35 cellular contexts compared by ENCODE assay signal in the genomic region with DNA sequence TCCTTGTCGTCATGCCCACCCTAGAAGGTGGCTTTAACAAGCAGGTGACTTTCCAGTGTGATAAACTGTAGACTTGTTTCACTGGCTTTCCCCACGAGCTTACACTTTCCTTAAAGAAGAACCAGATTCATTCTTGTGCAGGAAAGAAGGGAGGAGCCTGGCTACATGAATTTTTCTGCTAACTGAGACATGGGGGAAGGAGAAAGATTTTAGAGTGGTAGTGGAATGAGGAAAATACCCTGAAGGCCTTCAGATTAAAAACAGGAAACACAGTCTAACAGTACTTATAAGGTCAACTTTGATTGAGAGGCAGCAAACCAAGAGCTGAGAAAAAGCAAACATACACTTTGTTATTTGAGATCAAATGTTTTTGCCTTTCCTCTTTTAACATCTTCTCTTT.
A peak's percentile ranks its signal among the peaks of the same experiment; 100 is the strongest.
DNase-seq lines count a peak whose midpoint lies in the region; ATAC-seq, FAIRE-seq and TF ChIP-seq lines count a peak whose summit lies in the region.
"Had no signal": no experiment of that assay in that cellular context is flagged by ENCODE, and none has a peak within 500 bp of the region (broad histone marks: within the 10 kb centered on the region; RNA-seq: fewer than 3 reads in every experiment).

No MANE protein-coding gene starts in this region.

- no peaks in the 10 kb centered on the region for H3K79me2 ChIP-seq in SK-N-SH (ENCODE audit: insufficient read depth)
- H3K79me2 ChIP-seq in H1 (ENCODE audit: control insufficient read depth in 1 of 2, insufficient read depth in 2 of 2, low read length in 2 of 2) = no peaks in the 10 kb centered on the region

- POLR2A ChIA-PET in SK-N-SH (lab: Yijun Ruan, JAX) (no interaction called here), H1 (lab: Charles Lee; ENCODE audit: partially characterized antibody) (no interaction called here)

- FAIRE-seq in H1 (lab: Jason Lieb, UNC) = no peak
- FAIRE-seq: GM12891, islet of Langerhans, K562 had no signal

- no peak overlapping the region for H3K4me3 Mint-ChIP-seq in natural killer cell
- H3K4me3 Mint-ChIP-seq: activated CD8-positive, alpha-beta T cell treated with anti-CD3 and anti-CD28 coated beads for 36 hours; activated T-helper 17 cell treated with anti-CD3 and anti-CD28 coated beads, Interleukin-2, amount 50 U/mL, for 72 hours; CD4-positive, alpha-beta T cell; H9 had no signal

- intact Hi-C loops in natural killer cell (cut with micrococcal nuclease) = no loop called here

- CTCF ChIA-PET in SK-N-SH (lab: Yijun Ruan, JAX) (interaction anchor here (0.6 to 1.4 kb wide), 4 partner anchors 8 to 863 kb away, joined by 3 to 4 read pairs (median 3); no protein-coding TSS in a partner anchor), H1 (lab: Charles Lee; ENCODE audit: partially characterized antibody) (interaction anchor here (0.6 to 1.4 kb wide), 4 partner anchors 8 to 385 kb away, joined by 3 read pairs; no protein-coding TSS in a partner anchor)

- H2AK5ac ChIP-seq in H1 (ENCODE audit: low read depth, low read length) = no peak overlapping the region

- ATAC-seq in SK-N-SH treated with all-trans-retinoic acid at 6 μM for 48 hours (peak; percentile 53), lung (ENCODE audit: insufficient read depth, low FRiP score) (peak; percentile 46), natural killer cell (no peak)
- ATAC-seq: activated CD8-positive, alpha-beta T cell treated with anti-CD3 and anti-CD28 coated beads for 36 hours; activated T-helper 17 cell treated with anti-CD3 and anti-CD28 coated beads, Interleukin-2, amount 50 U/mL, for 72 hours; K562; left ventricle myocardium superior; psoas muscle; Right ventricle myocardium inferior had no signal

- no peaks in the 10 kb centered on the region for H3K36me3 Mint-ChIP-seq in natural killer cell

- no peak overlapping the region for H2BK120ac ChIP-seq in H1 (replicated peaks; ENCODE audit: low read depth, low read length)

- no peak overlapping the region for H4K91ac ChIP-seq in H1 (replicated peaks; ENCODE audit: insufficient read length, low read length)

- TF ChIP-seq POLR2A in H1 (IDR thresholded peaks at IDR 0.05; ENCODE audit: control extremely low read depth in 1 of 2, low read depth in 2 of 2, low read length in 2 of 2) = no peak

- no peaks in the 10 kb centered on the region for H3F3A ChIP-seq in SK-N-SH (replicated peaks; ENCODE audit: insufficient read depth)

- no peak overlapping the region for H3K27ac Mint-ChIP-seq in natural killer cell
- H3K27ac Mint-ChIP-seq: activated CD8-positive, alpha-beta T cell treated with anti-CD3 and anti-CD28 coated beads for 36 hours; activated T-helper 17 cell treated with anti-CD3 and anti-CD28 coated beads, Interleukin-2, amount 50 U/mL, for 72 hours; CD4-positive, alpha-beta T cell; H9 had no signal

- no peak overlapping the region for H3K18ac ChIP-seq in H1 (ENCODE audit: extremely low read depth, low read length)

- H3K27me3 Mint-ChIP-seq in natural killer cell (ENCODE audit: low read depth in 2 of 2) = peaks cover 0 to 3% of the 10 kb centered on the region in 2 donors
- H3K27me3 Mint-ChIP-seq: CD4-positive, alpha-beta T cell had no signal

- H3K27ac ChIP-seq in SK-N-SH (ENCODE audit: low read depth in 2 of 2, low read length in 1 of 2) (peak overlapping the region in 1 of 2 experiments; percentile 83; a peak in 2 of 4 replicates), H1 (ENCODE audit: low read depth, low read length) (no peak overlapping the region), lung (ENCODE audit: low read depth in 1 of 2, low read length in 1 of 2) (no peak overlapping the region)
- H3K27ac ChIP-seq: epithelial cell of prostate, PC-9, psoas muscle, transverse colon had no signal

- H2BK20ac ChIP-seq in H1 (ENCODE audit: low read length) = no peak overlapping the region

- H4K8ac ChIP-seq in H1 (ENCODE audit: extremely low read depth, insufficient read depth, low read length) = no peak overlapping the region

- no peak overlapping the region for H3K56ac ChIP-seq in H1 (replicated peaks; ENCODE audit: insufficient read length, low read depth, low read length)

- no peak overlapping the region for H3K9ac ChIP-seq in SK-N-SH
- no peak overlapping the region for H3K9ac ChIP-seq in H1 (replicated peaks in 1 of 4; ENCODE audit: extremely low read depth in 1 of 4, low read depth in 3 of 4, low read length in 3 of 4)

- TF ChIP-seq RAD21 in SK-N-SH (IDR thresholded peaks at IDR 0.05; ENCODE audit: low read length) = no peak
- no peak for TF ChIP-seq RAD21 in H1 (IDR thresholded peaks at IDR 0.05 in 1 of 2, conservative IDR thresholded peaks at IDR 0.05 in 1 of 2; ENCODE audit: low read depth in 2 of 2, low read length in 2 of 2)

- H3K4me3 ChIP-seq in SK-N-SH (ENCODE audit: low read depth in 2 of 2, low read length in 1 of 2) = no peak overlapping the region
- H3K4me3 ChIP-seq in H1 (ENCODE audit: extremely low read depth in 1 of 4, insufficient read depth in 2 of 4, low read depth in 3 of 4, low read length in 4 of 4) = no peak overlapping the region
- no peak overlapping the region for H3K4me3 ChIP-seq in lung
- H3K4me3 ChIP-seq: K562, PC-9, psoas muscle, transverse colon had no signal

- H3K4ac ChIP-seq in H1 (replicated peaks; ENCODE audit: insufficient read length, low read depth, low read length) = no peak overlapping the region

- no peaks in the 10 kb centered on the region for H3K4me1 Mint-ChIP-seq in natural killer cell
- H3K4me1 Mint-ChIP-seq: activated T-helper 17 cell treated with anti-CD3 and anti-CD28 coated beads, Interleukin-2, amount 50 U/mL, for 72 hours; H9 had no signal

- H2BK15ac ChIP-seq in H1 (ENCODE audit: low read length) = no peak overlapping the region

- H3K14ac ChIP-seq in H1 (ENCODE audit: insufficient read length) = no peak overlapping the region

- H3K36me3 ChIP-seq in SK-N-SH (replicated peaks in 1 of 2; ENCODE audit: control insufficient read depth in 1 of 2, insufficient read depth in 2 of 2, low read length in 1 of 2) = no peaks in the 10 kb centered on the region
- H3K36me3 ChIP-seq in H1 (ENCODE audit: control insufficient read depth in 2 of 4, insufficient read depth in 4 of 4, low read length in 3 of 4) = no peaks in the 10 kb centered on the region
- H3K36me3 ChIP-seq in lung (ENCODE audit: control insufficient read depth in 2 of 2, insufficient read depth in 2 of 2, low read length in 2 of 2) = no peaks in the 10 kb centered on the region
- H3K36me3 ChIP-seq: transverse colon had no signal

- DNase-seq in SK-N-SH = no peak
- no peak for DNase-seq in H1 (ENCODE audit: low read depth in 1 of 2, low spot score in 2 of 2)
- no peak for DNase-seq in lung (ENCODE audit: low spot score)
- DNase-seq in UCSD-AML1 (lab: John Stamatoyannopoulos, UW; ENCODE audit: unreplicated experiment) = no peak
- DNase-seq in natural killer cell = no peak
- DNase-seq in COLO668 (lab: John Stamatoyannopoulos, UW; ENCODE audit: unreplicated experiment) = no peak
- no peak for DNase-seq in pons (ENCODE audit: low spot score)
- DNase-seq: activated CD4-positive, alpha-beta T cell treated with anti-CD3 and anti-CD28 coated beads for 1 hour; activated CD8-positive, alpha-beta memory T cell treated with anti-CD3 and anti-CD28 coated beads, Interleukin-2, amount 50 U/mL, for 48 hours; activated CD8-positive, alpha-beta T cell treated with anti-CD3 and anti-CD28 coated beads for 36 hours; activated naive CD4-positive, alpha-beta T cell treated with anti-CD3 and anti-CD28 coated beads, Interleukin-2, amount 50 U/mL, for 16 hours; amniotic stem cell; CD4-positive, alpha-beta T cell; glutamatergic neuron; H9; left ventricle myocardium superior; NCI-H1105 treated with DMSO at 0.1 percent for 48 hours; NCI-H187 treated with DMSO at 0.1 percent for 48 hours; NCI-H2171; NCI-H524; NK-92 treated with Interleukin-12 subunit alpha and Interleukin-12 subunit beta, amount 100 ng/mL, for 24 hours; nucleus accumbens; PC-9; psoas muscle; stimulated activated CD4-positive, alpha-beta T cell treated with anti-CD3 and anti-CD28 coated beads, Interleukin-15, amount 100 ng/mL, for 24 hours; stimulated activated CD4-positive, alpha-beta T cell treated with anti-CD3 and anti-CD28 coated beads, Interleukin-4, amount 100 ng/mL, for 4 hours; T-helper 2 cell; transverse colon had no signal

- H3K9me3 ChIP-seq in SK-N-SH = no peaks in the 10 kb centered on the region
- no peaks in the 10 kb centered on the region for H3K9me3 ChIP-seq in H1 (ENCODE audit: insufficient read depth in 2 of 2, low read depth in 1 of 2, low read length in 1 of 2)
- no peaks in the 10 kb centered on the region for H3K9me3 ChIP-seq in lung (ENCODE audit: control insufficient read depth in 2 of 2, insufficient read depth in 1 of 2, low read length in 1 of 2)
- H3K9me3 ChIP-seq: psoas muscle, transverse colon had no signal

- H2AFZ ChIP-seq in SK-N-SH (ENCODE audit: low read depth) (no peak overlapping the region), H1 (ENCODE audit: low read length) (0 out of 2 replicates have a peak overlapping the region, but pooled peaks have one; percentile 23)
- H2AFZ ChIP-seq: PC-9 had no signal

- H3K23me2 ChIP-seq in H1 (ENCODE audit: low read depth, low read length) = no peaks in the 10 kb centered on the region

- H3K4me2 ChIP-seq in SK-N-SH (no peak overlapping the region), H1 (ENCODE audit: insufficient read depth in 1 of 2, low read depth in 2 of 2, low read length in 2 of 2) (no peak overlapping the region)
- H3K4me2 ChIP-seq: PC-9 had no signal

- no peak overlapping the region for H3K23ac ChIP-seq in H1 (ENCODE audit: insufficient read length)

- H4K5ac ChIP-seq in H1 (ENCODE audit: insufficient read length, low read depth, low read length) = no peak overlapping the region

- H4K20me1 ChIP-seq in SK-N-SH (ENCODE audit: insufficient read depth) (no peaks in the 10 kb centered on the region), H1 (replicated peaks in 1 of 2; ENCODE audit: control insufficient read depth in 1 of 2, insufficient read depth in 2 of 2, low read length in 2 of 2) (no peaks in the 10 kb centered on the region)

- no peak for TF ChIP-seq EP300 in SK-N-SH (IDR thresholded peaks at IDR 0.05; ENCODE audit: borderline replicate concordance in 1 of 2, low read depth in 1 of 2, low read length in 1 of 2)
- TF ChIP-seq EP300 in H1 (IDR thresholded peaks at IDR 0.05; ENCODE audit: borderline replicate concordance in 1 of 2, low read depth in 2 of 2, low read length in 2 of 2) = no peak

- 41% methylated on average over 2 of the region's 2 CpGs for WGBS in SK-N-SH (ENCODE audit: low lambda C conversion rate)
- WGBS in H1 (ENCODE audit: extremely low coverage in 1 of 2, insufficient coverage in 1 of 2, insufficient read length in 1 of 2, insufficient replicate concordance in 2 of 2, low coverage in 1 of 2, low lambda C conversion rate in 2 of 2, missing lambda C conversion rate in 1 of 2), 2 experiments = 74% methylated on average over 2 of the region's 2 CpGs; no CpG with 5 or more reads in 1 of the 2 experiments
- 34 to 39% methylated on average over 2 of the region's 2 CpGs for WGBS in lung, 2 donors

- no peaks in the 10 kb centered on the region for H3K27me3 ChIP-seq in SK-N-SH (ENCODE audit: insufficient read depth)
- peaks cover 0 to 1% (median 0%) of the 10 kb centered on the region in 4 experiments; a peak in 1 of 7 replicates for H3K27me3 ChIP-seq in H1 (replicated peaks in 1 of 4; ENCODE audit: control insufficient read depth in 3 of 4, extremely low read depth in 1 of 4, insufficient read depth in 3 of 4, low read length in 3 of 4)
- H3K27me3 ChIP-seq in lung (ENCODE audit: control insufficient read depth, insufficient read depth) = no peaks in the 10 kb centered on the region
- H3K27me3 ChIP-seq: transverse colon had no signal

- no peak for TF ChIP-seq CTCF in SK-N-SH (IDR thresholded peaks at IDR 0.05)
- TF ChIP-seq CTCF in H1 (IDR thresholded peaks at IDR 0.05; ENCODE audit: control extremely low read depth in 1 of 3, insufficient read depth in 1 of 3, low read depth in 1 of 3, low read length in 3 of 3) = no peak
- TF ChIP-seq CTCF in lung (IDR thresholded peaks at IDR 0.05; ENCODE audit: control extremely low read depth, extremely low read depth) = no peak
- TF ChIP-seq CTCF in natural killer cell (IDR thresholded peaks at IDR 0.05) = no peak

- peaks cover 0 to 14% of the 10 kb centered on the region in 2 experiments; a peak in 2 of 4 replicates for H3K4me1 ChIP-seq in SK-N-SH (ENCODE audit: control insufficient read depth in 1 of 2, insufficient read depth in 2 of 2, low read depth in 1 of 2, low read length in 1 of 2)
- H3K4me1 ChIP-seq in H1 (replicated peaks in 1 of 4; ENCODE audit: control insufficient read depth in 3 of 4, insufficient read depth in 4 of 4, low read length in 3 of 4) = no peaks in the 10 kb centered on the region
- no peaks in the 10 kb centered on the region for H3K4me1 ChIP-seq in lung (ENCODE audit: control insufficient read depth in 2 of 2, insufficient read depth in 2 of 2, low read length in 2 of 2)
- H3K4me1 ChIP-seq: psoas muscle, transverse colon had no signal

- H3K9me3 Mint-ChIP-seq in natural killer cell = peaks cover 0 to 3% of the 10 kb centered on the region in 2 donors
- H3K9me3 Mint-ChIP-seq: activated CD8-positive, alpha-beta T cell treated with anti-CD3 and anti-CD28 coated beads for 36 hours; H9 had no signal

- H2BK5ac ChIP-seq in H1 (ENCODE audit: low read depth, low read length) = no peak overlapping the region

- no peaks in the 10 kb centered on the region for H3K79me1 ChIP-seq in H1 (ENCODE audit: low read depth, low read length)

- H3K9me2 ChIP-seq in SK-N-SH = no peaks in the 10 kb centered on the region

- H2BK12ac ChIP-seq in H1 (ENCODE audit: low read depth, low read length) = no peak overlapping the region

Comparison
In these comparisons a context has a peak if more than half of its experiments do, and no peak if none do; other contexts are left out.
1. ATAC-seq: peak in SK-N-SH treated with all-trans-retinoic acid at 6 μM for 48 hours (single experiment) and lung (single experiment); none in natural killer cell (0 of 3).